Comparison of ENCODE assay signal across 8 cellular contexts in genomic region chr11:73335204-73335923, GRCh38. TPM values are rescaled to one million over a fixed set of nuclear protein-coding genes. Genes with fewer than 3 reads are reported as not detected.
DNase-seq lines count a peak whose midpoint lies in the region; ATAC-seq, FAIRE-seq and TF ChIP-seq lines count a peak whose summit lies in the region.

No MANE protein-coding gene starts in this region.

- no peaks in the 10 kb centered on the region for H3K9me3 Mint-ChIP-seq in CD14-positive monocyte

- TF ChIP-seq CTCF in CD14-positive monocyte (IDR thresholded peaks at IDR 0.05) = peak; percentile 97

- no peak overlapping the region for H3K9ac ChIP-seq in mucosa of rectum (ENCODE audit: low read depth in 1 of 2, low read length in 2 of 2)

- H3K36me3 ChIP-seq in mucosa of rectum (ENCODE audit: control insufficient read depth in 2 of 2, insufficient read depth in 2 of 2, low read length in 2 of 2) = no peaks in the 10 kb centered on the region

- peak; percentile 90 for FAIRE-seq in endometrium (lab: Jason Lieb, UNC)

- peaks cover 7% of the 10 kb centered on the region for H3K4me1 Mint-ChIP-seq in CD14-positive monocyte

- peak overlapping the region; percentile 2 to 44 for H3K27ac ChIP-seq in mucosa of rectum (ENCODE audit: low read depth in 2 of 2, low read length in 2 of 2)

- H3K4me3 Mint-ChIP-seq in CD14-positive monocyte = no peak overlapping the region

- DNase-seq in CD14-positive monocyte (ENCODE audit: low spot score) = peak; percentile 76
- DNase-seq in HT-29 (ENCODE audit: low spot score) = peak; percentile 97
- DNase-seq in NOMO-1 treated with dmso at 0.1 percent for 144 hours (lab: John Stamatoyannopoulos, UW; ENCODE audit: unreplicated experiment) = peak; percentile 49
- DNase-seq in activated CD8-positive, alpha-beta memory T cell treated with anti-CD3 and anti-CD28 coated beads for 48 hours (ENCODE audit: low read depth in 2 of 3, low spot score in 2 of 3) = peak; percentile 35 to 85 (median 82)
- peak; percentile 69 for DNase-seq in stimulated activated CD8-positive, alpha-beta memory T cell treated with anti-CD3 and anti-CD28 coated beads, Interleukin-4, amount 100 ng/mL, for 24 hours (ENCODE audit: low read depth)

- no peak overlapping the region for H3K27ac Mint-ChIP-seq in CD14-positive monocyte

- ATAC-seq in GM18868 (IDR thresholded peaks at IDR 0.05; ENCODE audit: unreplicated experiment) = no peak

- H3K4me1 ChIP-seq in mucosa of rectum (ENCODE audit: control insufficient read depth in 2 of 2, insufficient read depth in 2 of 2, low read length in 2 of 2) = peaks cover 13 to 20% of the 10 kb centered on the region in 2 donors

- intact Hi-C loops in CD14-positive monocyte (cut with micrococcal nuclease) = loop anchor here (1.0 to 5.0 kb wide), 3 partner anchors 28 to 38 kb away; no protein-coding TSS in a partner anchor

- peaks cover 0 to 7% (median 4%) of the 10 kb centered on the region in 3 donors for H3K27me3 Mint-ChIP-seq in CD14-positive monocyte (ENCODE audit: low read depth in 3 of 3)

- H3K27me3 ChIP-seq in mucosa of rectum (ENCODE audit: control insufficient read depth in 2 of 2, insufficient read depth in 2 of 2, low read length in 2 of 2) = no peaks in the 10 kb centered on the region

- H3K36me3 Mint-ChIP-seq in CD14-positive monocyte = no peaks in the 10 kb centered on the region

- no peaks in the 10 kb centered on the region for H3K9me3 ChIP-seq in mucosa of rectum (ENCODE audit: control insufficient read depth in 2 of 2, low read length in 2 of 2)

- H3K4me3 ChIP-seq in mucosa of rectum (ENCODE audit: low read length in 2 of 2) = no peak overlapping the region

RNA-seq across cellular contexts. Expression of gene ARHGEF17, which starts 27.3 kb away (rescaled TPM):
- polyA plus RNA-seq in CD14-positive monocyte = under 1 TPM; 0.16 to 0.55 TPM
- total RNA-seq in HT-29 (2014; rRNA removed; shearing (Covaris generic)) = 31.9 and 33.1 TPM in 2 replicates

RNA-seq across cellular contexts. Expression of gene RELT, which starts 40.8 kb away (rescaled TPM):
- 10 to 100 TPM; 16.4 to 27.3 TPM for polyA plus RNA-seq in CD14-positive monocyte
- 20.9 and 21.5 TPM in 2 replicates for total RNA-seq in HT-29 (2014; rRNA removed; shearing (Covaris generic))
